In genomic region chr9:137511758-137512463, GRCh38 we compare ENCODE assay signal across 21 cellular contexts. TPM values are rescaled to one million over a fixed set of nuclear protein-coding genes. Genes with fewer than 3 reads are reported as not detected.
DNase-seq lines count a peak whose midpoint lies in the region; ATAC-seq and TF ChIP-seq lines count a peak whose summit lies in the region.
"Had no signal": no experiment of that assay in that cellular context is flagged by ENCODE, and none has a peak within 500 bp of the region (broad histone marks: within the 10 kb centered on the region; RNA-seq: fewer than 3 reads in every experiment).

No MANE protein-coding gene starts in this region.

- H4K91ac ChIP-seq in mesenchymal stem cell (ENCODE audit: low read length), result peak overlapping the region; percentile 18

- H3K27ac ChIP-seq in BLaER1 (no peak overlapping the region), KMS-11 (peak overlapping the region; percentile 91), mesenchymal stem cell (ENCODE audit: low read length, poor library complexity, severe bottlenecking) (no peak overlapping the region), sigmoid colon (no peak overlapping the region), left ventricle myocardium inferior (replicated peaks) (no peak overlapping the region)
- no peak overlapping the region for H3K27ac ChIP-seq in effector memory CD4-positive, alpha-beta T cell (ENCODE audit: insufficient read depth, low read length, poor library complexity, severe bottlenecking)
- H3K27ac ChIP-seq: A549, SJSA1 had no signal

- no peak overlapping the region for H2BK5ac ChIP-seq in mesenchymal stem cell (ENCODE audit: low read depth, low read length, poor library complexity, severe bottlenecking)

- no peak overlapping the region for H2BK15ac ChIP-seq in mesenchymal stem cell (ENCODE audit: low read depth, poor library complexity, severe bottlenecking)

- no peak for TF ChIP-seq CTCF in KMS-11 (conservative IDR thresholded peaks at IDR 0.05; ENCODE audit: low read depth, low read length)
- TF ChIP-seq CTCF in sigmoid colon (IDR thresholded peaks at IDR 0.05), result no peak
- no peak for TF ChIP-seq CTCF in left ventricle myocardium inferior (IDR thresholded peaks at IDR 0.05; ENCODE audit: borderline replicate concordance)

- H3K23ac ChIP-seq in mesenchymal stem cell (ENCODE audit: low read length in 2 of 2), result no peak overlapping the region

- no peaks in the 10 kb centered on the region for H4K20me1 ChIP-seq in BLaER1
- H4K20me1 ChIP-seq in KMS-11 (ENCODE audit: insufficient read depth), result no peaks in the 10 kb centered on the region

- no peak overlapping the region for H2AFZ ChIP-seq in KMS-11 (ENCODE audit: low read depth)
- no peak overlapping the region for H2AFZ ChIP-seq in mesenchymal stem cell (ENCODE audit: low read depth, low read length)

- TF ChIP-seq EP300 in sigmoid colon (IDR thresholded peaks at IDR 0.05), result no peak

- H3K4me1 ChIP-seq in BLaER1 (peaks cover 31% of the 10 kb centered on the region), KMS-11 (ENCODE audit: low read depth, poor library complexity, severe bottlenecking) (peaks cover 46% of the 10 kb centered on the region), mesenchymal stem cell (ENCODE audit: control insufficient read depth, insufficient read depth, low read depth, low read length) (peaks cover 1% of the 10 kb centered on the region), sigmoid colon (no peaks in the 10 kb centered on the region), left ventricle myocardium inferior (no peaks in the 10 kb centered on the region)
- no peaks in the 10 kb centered on the region for H3K4me1 ChIP-seq in effector memory CD4-positive, alpha-beta T cell (ENCODE audit: control insufficient read depth, insufficient read depth, low read length, poor library complexity, severe bottlenecking)
- H3K4me1 ChIP-seq: A549, BE2C, SJSA1 had no signal

- no peak overlapping the region for H2BK120ac ChIP-seq in mesenchymal stem cell (ENCODE audit: low read depth, low read length)

- H3K4me3 ChIP-seq in BLaER1 (no peak overlapping the region), KMS-11 (IDR thresholded peaks at IDR 0.05; ENCODE audit: insufficient read depth, low read depth, low read length) (no peak overlapping the region), mesenchymal stem cell (ENCODE audit: insufficient read depth in 1 of 2, low read depth in 1 of 2, low read length in 2 of 2) (no peak overlapping the region), sigmoid colon (no peak overlapping the region), left ventricle myocardium inferior (no peak overlapping the region)
- no peak overlapping the region for H3K4me3 ChIP-seq in effector memory CD4-positive, alpha-beta T cell (ENCODE audit: insufficient read depth, low read depth, low read length, poor library complexity, severe bottlenecking)
- H3K4me3 ChIP-seq: A549, MG63, SJSA1 had no signal

- WGBS in mesenchymal stem cell, result 89% methylated on average over 25 of the region's 25 CpGs
- 88 to 91% methylated on average over 25 of the region's 25 CpGs for WGBS in sigmoid colon, 2 donors

- H3K4me2 ChIP-seq in BLaER1 (0 out of 2 replicates have a peak overlapping the region, but pooled peaks have one; percentile 12), KMS-11 (peak overlapping the region; percentile 97), mesenchymal stem cell (ENCODE audit: low read length, poor library complexity, severe bottlenecking) (no peak overlapping the region)
- H3K4me2 ChIP-seq: A549 had no signal

- H3K4ac ChIP-seq in mesenchymal stem cell (ENCODE audit: low read depth in 1 of 2, low read length in 2 of 2), result no peak overlapping the region

- H3K18ac ChIP-seq in mesenchymal stem cell (ENCODE audit: low read depth in 1 of 2, low read length in 2 of 2), result no peak overlapping the region

- no peaks in the 10 kb centered on the region for H3K79me1 ChIP-seq in mesenchymal stem cell (replicated peaks; ENCODE audit: low read length, poor library complexity, severe bottlenecking)

- H3K27me3 ChIP-seq in BLaER1 (no peaks in the 10 kb centered on the region), KMS-11 (ENCODE audit: insufficient read depth, low read depth) (no peaks in the 10 kb centered on the region), mesenchymal stem cell (ENCODE audit: control insufficient read depth in 1 of 2, insufficient read depth in 1 of 2, low read length in 2 of 2) (no peaks in the 10 kb centered on the region), sigmoid colon (no peaks in the 10 kb centered on the region), left ventricle myocardium inferior (ENCODE audit: low read depth) (no peaks in the 10 kb centered on the region)
- no peaks in the 10 kb centered on the region for H3K27me3 ChIP-seq in effector memory CD4-positive, alpha-beta T cell (replicated peaks; ENCODE audit: control insufficient read depth, insufficient read depth, low read length, poor library complexity, severe bottlenecking)
- H3K27me3 ChIP-seq: BE2C, MG63, SJSA1 had no signal

- TF ChIP-seq POLR2A in sigmoid colon (IDR thresholded peaks at IDR 0.05), result no peak

- no peak overlapping the region for H3K14ac ChIP-seq in mesenchymal stem cell (ENCODE audit: low read length in 2 of 2)

- H2BK12ac ChIP-seq in mesenchymal stem cell (ENCODE audit: low read length in 2 of 2), result no peak overlapping the region

- no peak for DNase-seq in mesenchymal stem cell
- DNase-seq in sigmoid colon, result peak; percentile 10
- no peak for DNase-seq in effector memory CD4-positive, alpha-beta T cell
- DNase-seq in left ventricle myocardium inferior, result no peak
- DNase-seq: BE2C; CD8-positive, alpha-beta T cell; DMS53; GF-D8; MG63; NCI-H1417; NCI-H187; NCI-H2107; NCI-H446 treated with DMSO at 0.1 percent for 48 hours; NCI-H526 treated with DMSO at 0.1 percent for 48 hours; OCI-M1 had no signal

- H3K9me3 ChIP-seq in BLaER1, result no peaks in the 10 kb centered on the region; the same call in 1 of the 2 replicates
- H3K9me3 ChIP-seq in mesenchymal stem cell (ENCODE audit: control insufficient read depth, low read length), result peaks cover 3% of the 10 kb centered on the region
- no peaks in the 10 kb centered on the region for H3K9me3 ChIP-seq in sigmoid colon
- no peaks in the 10 kb centered on the region for H3K9me3 ChIP-seq in effector memory CD4-positive, alpha-beta T cell (ENCODE audit: control insufficient read depth, low read length)
- H3K9me3 ChIP-seq in left ventricle myocardium inferior (replicated peaks), result no peaks in the 10 kb centered on the region
- H3K9me3 ChIP-seq: A549, BE2C, MG63, SJSA1 had no signal

- intact Hi-C loops in sigmoid colon (cut with DNase I) (no loop called here), left ventricle myocardium inferior (cut with micrococcal nuclease) (no loop called here)

- H3K36me3 ChIP-seq in BLaER1 (peaks cover 10% of the 10 kb centered on the region; the same call in 1 of the 2 replicates), KMS-11 (ENCODE audit: insufficient read depth) (no peaks in the 10 kb centered on the region), mesenchymal stem cell (ENCODE audit: control insufficient read depth in 1 of 2, insufficient read depth in 2 of 2, low read depth in 1 of 2, low read length in 2 of 2) (peaks cover 3 to 4% of the 10 kb centered on the region in 2 experiments), sigmoid colon (peaks cover 0 to 4% (median 0%) of the 10 kb centered on the region in 4 donors), left ventricle myocardium inferior (peaks cover 13% of the 10 kb centered on the region)
- no peaks in the 10 kb centered on the region for H3K36me3 ChIP-seq in effector memory CD4-positive, alpha-beta T cell (ENCODE audit: control insufficient read depth, insufficient read depth, low read length)
- H3K36me3 ChIP-seq: BE2C, MG63, SJSA1 had no signal

- H3K79me2 ChIP-seq in KMS-11 (ENCODE audit: insufficient read depth, low read depth), result no peaks in the 10 kb centered on the region

- H2AK5ac ChIP-seq in mesenchymal stem cell (ENCODE audit: low read length, severe bottlenecking), result no peak overlapping the region

- ATAC-seq in GM19328 (IDR thresholded peaks at IDR 0.05; ENCODE audit: unreplicated experiment), result no peak
- ATAC-seq: A549; CD8-positive, alpha-beta T cell; Right ventricle myocardium inferior had no signal

- H3K9ac ChIP-seq in BLaER1 (no peak overlapping the region), KMS-11 (no peak overlapping the region), mesenchymal stem cell (ENCODE audit: low read length) (no peak overlapping the region)

- no peak overlapping the region for H4K8ac ChIP-seq in mesenchymal stem cell (ENCODE audit: low read length)

RNA-seq across cellular contexts. Expression of gene PNPLA7, which starts 38.3 kb away (rescaled TPM):
- 1.1 TPM for polyA plus RNA-seq in mesenchymal stem cell (2013, experiment 1 of 2)
- polyA plus RNA-seq in mesenchymal stem cell (2013, experiment 2 of 2), result 1.2 TPM
- 10 to 100 TPM in 1 of 4 donors, 1 to 10 TPM in 3; 4.3 to 12.2 (median 8.9) TPM for total RNA-seq in sigmoid colon
- polyA plus RNA-seq in sigmoid colon, result 1 to 10 TPM; 1.8 to 9.5 (median 1.8) TPM
- total RNA-seq in left ventricle myocardium inferior, result 9.0 TPM

RNA-seq across cellular contexts. Expression of gene MRPL41, which starts 39.8 kb away (rescaled TPM):
- polyA plus RNA-seq in mesenchymal stem cell (2013, experiment 1 of 2), result 57.4 TPM
- 58.2 TPM for polyA plus RNA-seq in mesenchymal stem cell (2013, experiment 2 of 2)
- total RNA-seq in sigmoid colon (10 to 100 TPM; 38.5 to 73.1 (median 57.9) TPM), left ventricle myocardium inferior (233 TPM)
- 100 to 1,000 TPM in 2 of 3 donors, 10 to 100 TPM in 1; 95.2 to 162 (median 132) TPM for polyA plus RNA-seq in sigmoid colon

RNA-seq across cellular contexts. Expression of gene NSMF, which starts 52.8 kb away (rescaled TPM):
- 30.2 TPM for polyA plus RNA-seq in mesenchymal stem cell (2013, experiment 1 of 2)
- 30.0 TPM for polyA plus RNA-seq in mesenchymal stem cell (2013, experiment 2 of 2)
- total RNA-seq in sigmoid colon (10 to 100 TPM; 21.8 to 33.8 (median 27.4) TPM), left ventricle myocardium inferior (9.8 TPM)
- 10 to 100 TPM; 24.0 to 50.4 (median 42.4) TPM for polyA plus RNA-seq in sigmoid colon
